Comparison of ENCODE assay signal across 16 cellular contexts in genomic region chr19:4084547-4084877, GRCh38. TPM values are rescaled to one million over a fixed set of nuclear protein-coding genes. Genes with fewer than 3 reads are reported as not detected.
A peak's percentile ranks its signal among the peaks of the same experiment; 100 is the strongest.
DNase-seq lines count a peak whose midpoint lies in the region; ATAC-seq and TF ChIP-seq lines count a peak whose summit lies in the region.
"Had no signal": no experiment of that assay in that cellular context is flagged by ENCODE, and none has a peak within 500 bp of the region (broad histone marks: within the 10 kb centered on the region; RNA-seq: fewer than 3 reads in every experiment).

No MANE protein-coding gene starts in this region.

- H3K27ac Mint-ChIP-seq in CD14-positive monocyte, result peak overlapping the region in 2 of 7 donors; percentile 53 to 66
- peak overlapping the region; percentile 72 for H3K27ac Mint-ChIP-seq in dendritic cell treated with granulocyte-macrophage colony-stimulating factor and Interleukin-4, amounts not matched to agents 40 ng/mL and 50 ng/mL, for 4 days
- H3K27ac Mint-ChIP-seq in endothelial cell (ENCODE audit: unreplicated experiment), result no peak overlapping the region

- ATAC-seq in IMR-90 (ENCODE audit: low read depth) (no peak), GM19328 (IDR thresholded peaks at IDR 0.05; ENCODE audit: unreplicated experiment) (no peak)

- H3K14ac ChIP-seq in IMR-90 (replicated peaks; ENCODE audit: low read depth, low read length), result no peak overlapping the region

- dilution Hi-C loops in IMR-90 (cut with HindIII; ENCODE audit: low sequenced_read_pairs, unreplicated experiment), result no loop called here

- no peak overlapping the region for H3K4me3 ChIP-seq in IMR-90 (ENCODE audit: insufficient read depth, low read depth, low read length)
- H3K4me3 ChIP-seq in osteoblast (ENCODE audit: insufficient read depth, low read length), result no peak overlapping the region
- H3K4me3 ChIP-seq: GM23248, SJSA1 had no signal

- POLR2A ChIA-PET in IMR-90 (lab: Charles Lee; ENCODE audit: unreplicated experiment), result no interaction called here

- in situ Hi-C loops in IMR-90 (cut with MboI; ENCODE audit: low sequenced_read_pairs), result no loop called here
- in situ Hi-C loops in GM13977 (cut with MboI; ENCODE audit: low pct_unique_long_range_greater_than_20kb, low sequenced_read_pairs, unreplicated experiment), result no loop called here

- TF ChIP-seq POLR2A in IMR-90 (IDR thresholded peaks at IDR 0.05; ENCODE audit: low read depth, low read length), result no peak

- H4K8ac ChIP-seq in IMR-90 (ENCODE audit: low read depth in 2 of 2, low read length in 2 of 2), result no peak overlapping the region

- CTCF ChIA-PET in IMR-90 (lab: Yijun Ruan, JAX), result no interaction called here

- H3K4me1 Mint-ChIP-seq in CD14-positive monocyte, result peaks cover 28% of the 10 kb centered on the region
- H3K4me1 Mint-ChIP-seq in dendritic cell treated with granulocyte-macrophage colony-stimulating factor and Interleukin-4, amounts not matched to agents 40 ng/mL and 50 ng/mL, for 4 days (ENCODE audit: low read depth), result peaks cover 63% of the 10 kb centered on the region
- H3K4me1 Mint-ChIP-seq in endothelial cell (ENCODE audit: unreplicated experiment), result no peaks in the 10 kb centered on the region

- H2BK15ac ChIP-seq in IMR-90 (ENCODE audit: low read depth, low read length), result no peak overlapping the region

- no CpG with 5 or more reads among the region's 8 CpGs for WGBS in IMR-90 (ENCODE audit: extremely low coverage in 2 of 2, insufficient read length in 1 of 2), 2 experiments

- no peak overlapping the region for H4K91ac ChIP-seq in IMR-90 (ENCODE audit: insufficient read depth, low read depth, low read length)

- no peak overlapping the region for H3K23ac ChIP-seq in IMR-90 (ENCODE audit: low read depth, low read length)

- no peak overlapping the region for H3K56ac ChIP-seq in IMR-90 (ENCODE audit: extremely low read depth, insufficient read depth, low read length)

- no peak overlapping the region for H4K5ac ChIP-seq in IMR-90 (ENCODE audit: low read depth, low read length)

- H3K27me3 ChIP-seq in IMR-90 (ENCODE audit: control insufficient read depth, insufficient read depth, low read length) (no peaks in the 10 kb centered on the region), osteoblast (ENCODE audit: insufficient read depth, low read length) (peaks cover 4% of the 10 kb centered on the region)
- H3K27me3 ChIP-seq: SJSA1 had no signal

- no peak overlapping the region for H3K4ac ChIP-seq in IMR-90 (ENCODE audit: low read depth, low read length)

- H3K9me3 Mint-ChIP-seq in CD14-positive monocyte (no peaks in the 10 kb centered on the region), endothelial cell (ENCODE audit: unreplicated experiment) (no peaks in the 10 kb centered on the region)
- H3K9me3 Mint-ChIP-seq in dendritic cell treated with granulocyte-macrophage colony-stimulating factor and Interleukin-4, amounts not matched to agents 40 ng/mL and 50 ng/mL, for 4 days, result no peaks in the 10 kb centered on the region

- no peaks in the 10 kb centered on the region for H3K9me3 ChIP-seq in IMR-90 (ENCODE audit: control insufficient read depth, insufficient read depth, low read length)
- H3K9me3 ChIP-seq in osteoblast (ENCODE audit: low read depth, low read length), result no peaks in the 10 kb centered on the region
- H3K9me3 ChIP-seq: SJSA1 had no signal

- H3K9ac ChIP-seq in IMR-90 (ENCODE audit: low read depth, low read length), result no peak overlapping the region
- H3K9ac ChIP-seq: GM23248, parathyroid adenoma had no signal

- no peaks in the 10 kb centered on the region for H3K79me1 ChIP-seq in IMR-90 (ENCODE audit: low read depth in 1 of 2, low read length in 2 of 2)

- no peaks in the 10 kb centered on the region for H3K79me2 ChIP-seq in osteoblast (ENCODE audit: insufficient read depth, low read length)
- H3K79me2 ChIP-seq: parathyroid adenoma had no signal

- H3K4me1 ChIP-seq in IMR-90 (ENCODE audit: control insufficient read depth, insufficient read depth, low read length) (peaks cover 2% of the 10 kb centered on the region; the same call in 1 of the 2 replicates), osteoblast (ENCODE audit: insufficient read depth, low read length) (no peaks in the 10 kb centered on the region)
- H3K4me1 ChIP-seq: parathyroid adenoma, SJSA1 had no signal

- no peak overlapping the region for H2AK9ac ChIP-seq in IMR-90 (replicated peaks; ENCODE audit: low read depth, low read length, poor library complexity)

- no peak for TF ChIP-seq RAD21 in IMR-90 (IDR thresholded peaks at IDR 0.05; ENCODE audit: low read length)

- H2BK5ac ChIP-seq in IMR-90 (ENCODE audit: low read depth, low read length, poor library complexity, severe bottlenecking), result no peak overlapping the region

- no peak overlapping the region for H3K27ac ChIP-seq in IMR-90 (ENCODE audit: insufficient read depth, low read length)
- no peak overlapping the region for H3K27ac ChIP-seq in osteoblast (ENCODE audit: low read depth, low read length)
- H3K27ac ChIP-seq: GM23248, parathyroid adenoma, SJSA1 had no signal

- no peak overlapping the region for H2AK5ac ChIP-seq in IMR-90 (ENCODE audit: low read depth, low read length)

- intact Hi-C loops in CD14-positive monocyte (cut with micrococcal nuclease), result no loop called here
- intact Hi-C loops in IMR-90 (cut with micrococcal nuclease), result no loop called here
- intact Hi-C loops in dendritic cell treated with granulocyte-macrophage colony-stimulating factor and Interleukin-4, amounts not matched to agents 40 ng/mL and 50 ng/mL, for 4 days (cut with micrococcal nuclease), result no loop called here

- H3K27me3 Mint-ChIP-seq in CD14-positive monocyte (ENCODE audit: low read depth in 3 of 3) (peaks cover 0 to 5% (median 2%) of the 10 kb centered on the region in 3 donors), endothelial cell (ENCODE audit: unreplicated experiment) (peaks cover 8% of the 10 kb centered on the region)
- no peaks in the 10 kb centered on the region for H3K27me3 Mint-ChIP-seq in dendritic cell treated with granulocyte-macrophage colony-stimulating factor and Interleukin-4, amounts not matched to agents 40 ng/mL and 50 ng/mL, for 4 days

- DNase-seq in CD14-positive monocyte (ENCODE audit: low spot score) (no peak), IMR-90 (no peak), osteoblast (ENCODE audit: insufficient read length, low spot score, missing footprints) (peak; percentile 39), Kasumi-1 (lab: John Stamatoyannopoulos, UW) (no peak), GM13977 (ENCODE audit: low spot score) (no peak), endothelial cell (ENCODE audit: low spot score) (no peak)
- DNase-seq: activated CD4-positive, CD25-positive, alpha-beta regulatory T cell treated with anti-CD3 and anti-CD28 coated beads, Interleukin-2, amount 50 U/mL, for 72 hours; amniotic stem cell; glutamatergic neuron; GM23248; NCI-H1417; NCI-H748 treated with DMSO at 0.1 percent for 48 hours had no signal

- no peak overlapping the region for H2BK20ac ChIP-seq in IMR-90 (ENCODE audit: low read depth, low read length)

- no peak overlapping the region for H2BK120ac ChIP-seq in IMR-90 (ENCODE audit: low read depth, low read length)

- H3K18ac ChIP-seq in IMR-90 (ENCODE audit: low read depth, low read length), result no peak overlapping the region

- peak overlapping the region; percentile 26 for H2AFZ ChIP-seq in IMR-90 (replicated peaks; ENCODE audit: low read length, poor library complexity)
- H2AFZ ChIP-seq in osteoblast (ENCODE audit: low read length), result no peak overlapping the region
- H2AFZ ChIP-seq: GM23248, parathyroid adenoma had no signal

- no peaks in the 10 kb centered on the region for H3K9me1 ChIP-seq in IMR-90 (ENCODE audit: insufficient read depth, low read length)

- H3K36me3 Mint-ChIP-seq in CD14-positive monocyte (no peaks in the 10 kb centered on the region), endothelial cell (ENCODE audit: low read depth, unreplicated experiment) (no peaks in the 10 kb centered on the region)
- peaks cover 18% of the 10 kb centered on the region for H3K36me3 Mint-ChIP-seq in dendritic cell treated with granulocyte-macrophage colony-stimulating factor and Interleukin-4, amounts not matched to agents 40 ng/mL and 50 ng/mL, for 4 days (ENCODE audit: low read depth)

- 0 out of 2 replicates have a peak, but pooled peaks cover 3% of the 10 kb centered on the region for H4K20me1 ChIP-seq in IMR-90 (ENCODE audit: insufficient read depth, low read length)
- no peaks in the 10 kb centered on the region for H4K20me1 ChIP-seq in osteoblast (ENCODE audit: insufficient read depth, low read length)

- H3K36me3 ChIP-seq in IMR-90 (ENCODE audit: control insufficient read depth, insufficient read depth, low read length), result peaks cover 9% of the 10 kb centered on the region
- H3K36me3 ChIP-seq in osteoblast (ENCODE audit: insufficient read depth, low read length), result peaks cover under 1% of the 10 kb centered on the region

- H3K4me3 Mint-ChIP-seq in CD14-positive monocyte, result peak overlapping the region; percentile 70 to 89
- H3K4me3 Mint-ChIP-seq in dendritic cell treated with granulocyte-macrophage colony-stimulating factor and Interleukin-4, amounts not matched to agents 40 ng/mL and 50 ng/mL, for 4 days, result peak overlapping the region; percentile 70
- no peak overlapping the region for H3K4me3 Mint-ChIP-seq in endothelial cell (ENCODE audit: unreplicated experiment)

- BruUV-seq in IMR-90 (replicated peaks; lab: Mats Ljungman, UMichigan), result no TSS peak

- H3K4me2 ChIP-seq in IMR-90 (ENCODE audit: low read depth, low read length) (no peak overlapping the region), osteoblast (ENCODE audit: insufficient read depth, low read length) (no peak overlapping the region)

- TF ChIP-seq CTCF in CD14-positive monocyte (IDR thresholded peaks at IDR 0.05) (no peak), IMR-90 (conservative IDR thresholded peaks at IDR 0.05; ENCODE audit: low read depth, low read length) (no peak), osteoblast (IDR thresholded peaks at IDR 0.05; ENCODE audit: extremely low read depth, low read depth, low read length) (no peak), GM13977 (IDR thresholded peaks at IDR 0.05; ENCODE audit: extremely low read depth, insufficient read depth, missing control alignments) (no peak), endothelial cell (IDR thresholded peaks at IDR 0.05; ENCODE audit: unreplicated experiment) (no peak)

TF ChIP-seq in IMR-90, 13 proteins besides CTCF, POLR2A, EP300 and RAD21 (continues in another document):
- no peak for TF ChIP-seq RFX5 (IDR thresholded peaks at IDR 0.05; ENCODE audit: low read depth, low read length)

RNA-seq across cellular contexts. Expression of gene ZBTB7A, which starts 17.8 kb away (rescaled TPM):
- polyA plus RNA-seq in CD14-positive monocyte (10 to 100 TPM; 18.0 to 20.2 TPM), IMR-90 (2012; rRNA removed) (10.3 and 14.7 TPM in 2 replicates)
- total RNA-seq in IMR-90 (2012; rRNA removed) (3.2 and 4.2 TPM in 2 replicates), osteoblast (38.6 and 42.7 TPM in 2 replicates), endothelial cell (ENCODE audit: unreplicated experiment) (14.5 TPM)
- 6.9 and 17.2 TPM in 2 replicates for polyA plus RNA-seq in IMR-90 (2012; cell fraction: cytosol; rRNA removed)
- 22.8 and 55.1 TPM in 2 replicates for polyA plus RNA-seq in IMR-90 (2012; cell fraction: nucleus; rRNA removed; ENCODE audit: low replicate concordance)

RNA-seq across cellular contexts. Expression of gene MAP2K2, which starts 39.4 kb away (rescaled TPM):
- polyA plus RNA-seq in CD14-positive monocyte (10 to 100 TPM; 30.5 to 40.2 TPM), IMR-90 (2012; rRNA removed) (151 and 196 TPM in 2 replicates)
- total RNA-seq in IMR-90 (2012; rRNA removed) (107 and 115 TPM in 2 replicates), osteoblast (221 and 233 TPM in 2 replicates), endothelial cell (ENCODE audit: unreplicated experiment) (153 TPM)
- polyA plus RNA-seq in IMR-90 (2012; cell fraction: cytosol; rRNA removed), result 175 and 201 TPM in 2 replicates
- 144 and 291 TPM in 2 replicates for polyA plus RNA-seq in IMR-90 (2012; cell fraction: nucleus; rRNA removed; ENCODE audit: low replicate concordance)
